Comparison of ENCODE assay signal across 8 cellular contexts in the genomic region with DNA sequence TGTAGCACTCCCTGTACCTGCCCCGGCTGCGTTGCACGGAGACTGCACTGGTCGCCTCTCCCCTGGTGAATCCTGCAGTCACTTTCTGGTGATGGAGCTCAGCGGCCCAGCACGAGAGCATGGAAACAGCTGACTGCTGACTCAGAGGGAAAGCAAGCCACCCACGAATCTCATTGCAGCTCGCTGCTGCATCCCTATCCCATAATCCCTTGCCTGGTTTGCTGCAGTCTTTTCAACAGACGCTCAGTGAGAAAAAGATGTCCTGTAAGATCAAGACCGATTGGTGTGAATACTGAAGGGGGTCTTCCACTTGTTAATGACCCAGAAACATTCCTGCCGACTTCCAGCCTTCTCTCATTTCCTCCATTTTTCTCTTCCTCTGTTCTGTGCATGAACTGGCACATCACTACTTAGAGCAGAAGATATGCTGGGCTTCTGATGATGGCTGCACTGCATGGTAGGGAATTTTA. TPM values are rescaled to one million over a fixed set of nuclear protein-coding genes. Genes with fewer than 3 reads are reported as not detected.
DNase-seq lines count a peak whose midpoint lies in the region; ATAC-seq, FAIRE-seq and TF ChIP-seq lines count a peak whose summit lies in the region.

No MANE protein-coding gene starts in this region.

- peaks cover 8% of the 10 kb centered on the region for H3K4me1 Mint-ChIP-seq in stimulated activated memory B cell treated with anti-CD40 and anti-IgM and Interleukin-4, amounts not matched to agents 10 μg/mL and 1 μg/mL and 100 μg/mL, for 72 hours

- no peaks in the 10 kb centered on the region for H3K36me3 Mint-ChIP-seq in stimulated activated memory B cell treated with anti-CD40 and anti-IgM and Interleukin-4, amounts not matched to agents 10 μg/mL and 1 μg/mL and 100 μg/mL, for 72 hours

- no peak for FAIRE-seq in D721Med (lab: Jason Lieb, UNC)

- ATAC-seq in GM19438 (IDR thresholded peaks at IDR 0.05; ENCODE audit: low read depth, unreplicated experiment), result peak; percentile 62
- peak; percentile 68 for ATAC-seq in stimulated activated memory B cell treated with anti-CD40 and anti-IgM and Interleukin-4, amounts not matched to agents 10 μg/mL and 1 μg/mL and 100 μg/mL, for 72 hours
- ATAC-seq in left lobe of liver, result no peak

- H3K27ac ChIP-seq in angular gyrus (ENCODE audit: low read depth, low read length), result peak overlapping the region; percentile 20

- H3K27ac Mint-ChIP-seq in stimulated activated memory B cell treated with anti-CD40 and anti-IgM and Interleukin-4, amounts not matched to agents 10 μg/mL and 1 μg/mL and 100 μg/mL, for 72 hours, result no peak overlapping the region

- H3K9me3 Mint-ChIP-seq in stimulated activated memory B cell treated with anti-CD40 and anti-IgM and Interleukin-4, amounts not matched to agents 10 μg/mL and 1 μg/mL and 100 μg/mL, for 72 hours, result peaks cover 2% of the 10 kb centered on the region

- peaks cover 29% of the 10 kb centered on the region for H3K27me3 Mint-ChIP-seq in stimulated activated memory B cell treated with anti-CD40 and anti-IgM and Interleukin-4, amounts not matched to agents 10 μg/mL and 1 μg/mL and 100 μg/mL, for 72 hours

- TF ChIP-seq CTCF in D721Med (IDR thresholded peaks at IDR 0.05; ENCODE audit: insufficient read depth, missing control alignments), result no peak

- DNase-seq in AG08396 (ENCODE audit: low spot score) (peak; percentile 80), NCI-H2081 (lab: John Stamatoyannopoulos, UW) (peak; percentile 32 to 80), iPS-NIHi7 (ENCODE audit: extremely low spot score) (peak; percentile 79), D721Med (ENCODE audit: insufficient read length, low spot score) (no peak), left lobe of liver (ENCODE audit: low spot score) (no peak)

- no peak overlapping the region for H3K4me3 Mint-ChIP-seq in stimulated activated memory B cell treated with anti-CD40 and anti-IgM and Interleukin-4, amounts not matched to agents 10 μg/mL and 1 μg/mL and 100 μg/mL, for 72 hours

RNA-seq across cellular contexts. Expression of a gene that starts 52.9 kb away (rescaled TPM):
- 10.8 TPM for total RNA-seq in left lobe of liver

Comparison
In these comparisons a context has a peak if more than half of its experiments do, and no peak if none do; other contexts are left out.
1. DNase-seq: peak in AG08396 (single experiment), NCI-H2081 (2 of 2) and iPS-NIHi7 (single experiment); none in D721Med (single experiment) and left lobe of liver (single experiment).